20 cellular contexts compared by ENCODE assay signal in genomic region chr15:62089616-62090015, GRCh38. TPM values are rescaled to one million over a fixed set of nuclear protein-coding genes. Genes with fewer than 3 reads are reported as not detected.
A peak's percentile ranks its signal among the peaks of the same experiment; 100 is the strongest.
DNase-seq lines count a peak whose midpoint lies in the region; ATAC-seq and TF ChIP-seq lines count a peak whose summit lies in the region.
"Had no signal": no experiment of that assay in that cellular context is flagged by ENCODE, and none has a peak within 500 bp of the region (broad histone marks: within the 10 kb centered on the region; RNA-seq: fewer than 3 reads in every experiment).

No MANE protein-coding gene starts in this region.

- H3K4me1 Mint-ChIP-seq in MCF 10A (ENCODE audit: insufficient read depth, unreplicated experiment), result peaks cover 19% of the 10 kb centered on the region
- H3K4me1 Mint-ChIP-seq: T-cell had no signal

- no peaks in the 10 kb centered on the region for H3K9me3 Mint-ChIP-seq in MCF 10A (ENCODE audit: unreplicated experiment)

- H3K27me3 Mint-ChIP-seq in MCF 10A (ENCODE audit: insufficient read depth, unreplicated experiment), result no peaks in the 10 kb centered on the region

- H3K4me3 ChIP-seq in mammary epithelial cell (replicated peaks in 1 of 3; ENCODE audit: insufficient read depth in 1 of 3, low read depth in 2 of 3, low read length in 3 of 3) (no peak overlapping the region), epithelial cell of esophagus (ENCODE audit: low read length) (no peak overlapping the region), sigmoid colon (no peak overlapping the region)
- H3K4me3 ChIP-seq: HAP-1, PC-9 had no signal

- DNase-seq in MCF 10A (ENCODE audit: unreplicated experiment) (peak; percentile 26), mammary epithelial cell (no peak), NCI-H69 (lab: John Stamatoyannopoulos, UW) (peak; percentile 61), epithelial cell of esophagus (ENCODE audit: low read depth) (peak; percentile 53), sigmoid colon (no peak), posterior cingulate gyrus (no peak)
- DNase-seq: DMS153, Kasumi-1, NCI-H1417, NCI-H187 treated with DMSO at 0.1 percent for 48 hours, NCI-H2171, NCI-H446, NCI-H774, T-cell had no signal

- dilution Hi-C loops in mammary epithelial cell (cut with HindIII; ENCODE audit: low sequenced_read_pairs), result no loop called here

- no peaks in the 10 kb centered on the region for H4K20me1 ChIP-seq in mammary epithelial cell (ENCODE audit: insufficient read depth, low read length)

- H3K4me3 Mint-ChIP-seq in MCF 10A (ENCODE audit: unreplicated experiment), result no peak overlapping the region
- H3K4me3 Mint-ChIP-seq: T-cell had no signal

- ATAC-seq in HG03280 (IDR thresholded peaks at IDR 0.05; ENCODE audit: unreplicated experiment) (no peak), HG02840 (IDR thresholded peaks at IDR 0.05; ENCODE audit: low FRiP score, unreplicated experiment) (no peak)
- ATAC-seq: HepG2, T-cell had no signal

- CTCF ChIA-PET in MCF 10A (lab: Yijun Ruan, JAX), result no interaction called here
- CTCF ChIA-PET in mammary epithelial cell (lab: Charles Lee; ENCODE audit: low non-redundant PET), result no interaction called here

- TF ChIP-seq EP300 in sigmoid colon (IDR thresholded peaks at IDR 0.05), result no peak

- H3K9me3 ChIP-seq in mammary epithelial cell (replicated peaks; ENCODE audit: insufficient read depth, low read length) (no peaks in the 10 kb centered on the region), sigmoid colon (no peaks in the 10 kb centered on the region)
- H3K9me3 ChIP-seq: HAP-1 had no signal

- H3K36me3 Mint-ChIP-seq in MCF 10A (ENCODE audit: insufficient read depth, unreplicated experiment), result no peaks in the 10 kb centered on the region
- H3K36me3 Mint-ChIP-seq: T-cell had no signal

- intact Hi-C loops in MCF 10A (cut with micrococcal nuclease), result no loop called here
- intact Hi-C loops in mammary epithelial cell (cut with micrococcal nuclease), result no loop called here
- intact Hi-C loops in sigmoid colon (cut with DNase I), result no loop called here
- intact Hi-C loops in posterior cingulate gyrus (cut with DNase I), result no loop called here

- H3K79me2 ChIP-seq in mammary epithelial cell (ENCODE audit: insufficient read depth, low read length), result no peaks in the 10 kb centered on the region

- no peaks in the 10 kb centered on the region for H3K36me3 ChIP-seq in mammary epithelial cell (ENCODE audit: insufficient read depth, low read length)
- no peaks in the 10 kb centered on the region for H3K36me3 ChIP-seq in sigmoid colon
- H3K36me3 ChIP-seq: HAP-1 had no signal

- no peak overlapping the region for H3K27ac Mint-ChIP-seq in MCF 10A (ENCODE audit: low read depth, unreplicated experiment)

- no peak overlapping the region for H3K4me2 ChIP-seq in mammary epithelial cell (ENCODE audit: insufficient read depth, low read depth, low read length)
- H3K4me2 ChIP-seq: PC-9 had no signal

- no peaks in the 10 kb centered on the region for H3K27me3 ChIP-seq in mammary epithelial cell (ENCODE audit: insufficient read depth, low read length)
- no peaks in the 10 kb centered on the region for H3K27me3 ChIP-seq in sigmoid colon

- BruUV-seq in MCF 10A (replicated peaks; lab: Mats Ljungman, UMichigan), result no TSS peak
- BruUV-seq in mammary epithelial cell (replicated peaks; lab: Mats Ljungman, UMichigan), result no TSS peak

- H3K9ac ChIP-seq in mammary epithelial cell (ENCODE audit: insufficient read depth, low read length), result no peak overlapping the region

- POLR2A ChIA-PET in MCF 10A (lab: Yijun Ruan, JAX), result no interaction called here

- TF ChIP-seq CTCF in MCF 10A (IDR thresholded peaks at IDR 0.05; ENCODE audit: unreplicated experiment) (no peak), mammary epithelial cell (conservative IDR thresholded peaks at IDR 0.05 in 1 of 2, IDR thresholded peaks at IDR 0.05 in 1 of 2; ENCODE audit: extremely low read depth in 1 of 2, insufficient read depth in 1 of 2, low read depth in 1 of 2, low read length in 2 of 2) (no peak), epithelial cell of esophagus (IDR thresholded peaks at IDR 0.05; ENCODE audit: insufficient read depth, low read depth, low read length, missing control alignments) (no peak), sigmoid colon (IDR thresholded peaks at IDR 0.05) (no peak)

- no peak overlapping the region for H2AFZ ChIP-seq in mammary epithelial cell (ENCODE audit: low read depth, low read length)
- H2AFZ ChIP-seq: PC-9 had no signal

- no peak for TF ChIP-seq POLR2A in sigmoid colon (IDR thresholded peaks at IDR 0.05)

- in situ Hi-C loops in mammary epithelial cell (cut with MboI; ENCODE audit: low sequenced_read_pairs in 2 of 2), result no loop called here

- H3K27ac ChIP-seq in mammary epithelial cell (ENCODE audit: insufficient read depth, low read depth, low read length) (no peak overlapping the region), sigmoid colon (no peak overlapping the region)
- H3K27ac ChIP-seq: C4-2B, PC-9 had no signal

- H3K4me1 ChIP-seq in mammary epithelial cell (ENCODE audit: insufficient read depth, low read length) (no peaks in the 10 kb centered on the region), sigmoid colon (no peaks in the 10 kb centered on the region)
- H3K4me1 ChIP-seq: HAP-1 had no signal

- WGBS in mammary epithelial cell (ENCODE audit: low coverage, missing lambda C conversion rate), result 74% methylated on average over 2 of the region's 2 CpGs
- WGBS in sigmoid colon, 2 donors, result 24 to 69% methylated on average over 2 of the region's 2 CpGs

RNA-seq across cellular contexts. Expression of gene C2CD4A, which starts 22.8 kb away (rescaled TPM):
- total RNA-seq in MCF 10A (2022) (0.16 TPM in 1 of 2 replicates, not detected in the other), mammary epithelial cell (not detected), sigmoid colon (under 1 TPM in 1 of 4 donors, not detected in 3; 0.27 TPM)
- polyA plus RNA-seq in mammary epithelial cell (not detected), sigmoid colon (1 to 10 TPM in 1 of 3 donors, under 1 TPM in 2; under 0.01 to 2.2 (median 0.23) TPM)
- not detected for polyA minus RNA-seq in mammary epithelial cell
- total RNA-seq: T-cell had no signal
- polyA plus RNA-seq: HepG2 had no signal

RNA-seq across cellular contexts. Expression of gene VPS13C, which starts 29.4 kb away (rescaled TPM):
- total RNA-seq in MCF 10A (2022) (47.4 and 58.7 TPM in 2 replicates), mammary epithelial cell (10 to 100 TPM; 43.3 to 79.9 TPM), sigmoid colon (100 to 1,000 TPM in 2 of 4 donors, 10 to 100 TPM in 2; 71.5 to 112 (median 94.4) TPM)
- polyA plus RNA-seq in mammary epithelial cell (6.2 TPM), sigmoid colon (10 to 100 TPM in 1 of 3 donors, 1 to 10 TPM in 2; 2.1 to 18.2 (median 6.6) TPM)
- 20.7 TPM for polyA minus RNA-seq in mammary epithelial cell

Comparison
In these comparisons a context has a peak if more than half of its experiments do, and no peak if none do; other contexts are left out.
1. DNase-seq: peak in MCF 10A (single experiment), NCI-H69 (single experiment) and epithelial cell of esophagus (single experiment); none in mammary epithelial cell (single experiment), sigmoid colon (single experiment) and posterior cingulate gyrus (0 of 10).